1 cellular context compared by ENCODE assay signal in the genomic region with DNA sequence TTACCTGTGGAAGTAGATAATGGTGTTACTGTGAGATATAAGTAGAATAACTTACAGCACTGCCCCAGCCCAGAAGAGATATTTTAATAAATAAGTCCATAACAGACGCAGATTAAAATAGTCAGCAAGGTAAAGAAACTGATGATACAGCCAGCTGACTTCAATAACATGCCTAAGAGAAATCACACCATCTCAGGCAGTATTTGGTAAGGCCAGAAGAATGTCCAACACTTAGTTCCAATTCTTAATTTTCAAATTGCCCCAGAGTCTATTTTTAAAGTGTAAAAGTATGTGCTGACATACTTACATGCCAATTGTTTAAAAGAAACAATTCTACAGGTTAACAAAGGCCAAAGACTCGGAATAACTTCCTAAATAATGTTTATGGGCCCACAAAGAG.
TF ChIP-seq lines count a peak whose summit lies in the region.

No MANE protein-coding gene starts in this region.

TF ChIP-seq in neural cell, 6 proteins besides CTCF, POLR2A, EP300 and RAD21 (continued from another document):
- TF ChIP-seq, protein P1, sequence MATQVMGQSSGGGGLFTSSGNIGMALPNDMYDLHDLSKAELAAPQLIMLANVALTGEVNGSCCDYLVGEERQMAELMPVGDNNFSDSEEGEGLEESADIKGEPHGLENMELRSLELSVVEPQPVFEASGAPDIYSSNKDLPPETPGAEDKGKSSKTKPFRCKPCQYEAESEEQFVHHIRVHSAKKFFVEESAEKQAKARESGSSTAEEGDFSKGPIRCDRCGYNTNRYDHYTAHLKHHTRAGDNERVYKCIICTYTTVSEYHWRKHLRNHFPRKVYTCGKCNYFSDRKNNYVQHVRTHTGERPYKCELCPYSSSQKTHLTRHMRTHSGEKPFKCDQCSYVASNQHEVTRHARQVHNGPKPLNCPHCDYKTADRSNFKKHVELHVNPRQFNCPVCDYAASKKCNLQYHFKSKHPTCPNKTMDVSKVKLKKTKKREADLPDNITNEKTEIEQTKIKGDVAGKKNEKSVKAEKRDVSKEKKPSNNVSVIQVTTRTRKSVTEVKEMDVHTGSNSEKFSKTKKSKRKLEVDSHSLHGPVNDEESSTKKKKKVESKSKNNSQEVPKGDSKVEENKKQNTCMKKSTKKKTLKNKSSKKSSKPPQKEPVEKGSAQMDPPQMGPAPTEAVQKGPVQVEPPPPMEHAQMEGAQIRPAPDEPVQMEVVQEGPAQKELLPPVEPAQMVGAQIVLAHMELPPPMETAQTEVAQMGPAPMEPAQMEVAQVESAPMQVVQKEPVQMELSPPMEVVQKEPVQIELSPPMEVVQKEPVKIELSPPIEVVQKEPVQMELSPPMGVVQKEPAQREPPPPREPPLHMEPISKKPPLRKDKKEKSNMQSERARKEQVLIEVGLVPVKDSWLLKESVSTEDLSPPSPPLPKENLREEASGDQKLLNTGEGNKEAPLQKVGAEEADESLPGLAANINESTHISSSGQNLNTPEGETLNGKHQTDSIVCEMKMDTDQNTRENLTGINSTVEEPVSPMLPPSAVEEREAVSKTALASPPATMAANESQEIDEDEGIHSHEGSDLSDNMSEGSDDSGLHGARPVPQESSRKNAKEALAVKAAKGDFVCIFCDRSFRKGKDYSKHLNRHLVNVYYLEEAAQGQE (IDR thresholded peaks at IDR 0.05; ENCODE audit: borderline replicate concordance) = no peak
- TF ChIP-seq EZH2 (IDR thresholded peaks at IDR 0.05; ENCODE audit: borderline replicate concordance, insufficient read depth, low read length, poor library complexity, severe bottlenecking) = no peak
- TF ChIP-seq POLR2AphosphoS5 (IDR thresholded peaks at IDR 0.05) = no peak
